ENCODE assay signal across 8 cellular contexts in the genomic region with DNA sequence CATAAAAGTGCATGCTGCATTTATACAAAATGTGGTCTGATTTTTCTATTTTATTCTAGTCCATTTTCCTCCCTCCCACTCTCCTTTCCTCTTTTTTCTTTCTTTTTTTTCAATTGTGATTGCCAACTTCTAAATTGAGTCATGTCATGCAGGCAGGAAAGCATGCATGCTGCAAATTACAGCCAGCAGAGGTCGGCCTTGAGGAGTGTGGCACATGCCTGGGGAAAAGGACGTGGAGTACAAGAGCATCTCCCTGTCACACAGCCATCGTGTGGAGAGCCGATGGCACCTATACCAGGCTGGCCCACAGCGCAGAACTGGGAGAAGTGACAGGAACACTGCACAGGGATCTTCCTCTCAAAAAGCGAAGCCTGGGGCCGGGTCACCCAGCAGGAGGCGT. TPM values are rescaled to one million over a fixed set of nuclear protein-coding genes. Genes with fewer than 3 reads are reported as not detected.
A peak's percentile ranks its signal among the peaks of the same experiment; 100 is the strongest.
DNase-seq lines count a peak whose midpoint lies in the region; ATAC-seq and TF ChIP-seq lines count a peak whose summit lies in the region.

No MANE protein-coding gene starts in this region.

- H3K27me3 Mint-ChIP-seq in endodermal cell (ENCODE audit: insufficient read depth), result peaks cover 31% of the 10 kb centered on the region

- no peak overlapping the region for H3K9ac ChIP-seq in endodermal cell (ENCODE audit: extremely low read depth, low read length, poor library complexity, severe bottlenecking)

- no peak overlapping the region for H3K27ac ChIP-seq in endodermal cell (ENCODE audit: low read depth, low read length)
- peak overlapping the region; percentile 85 for H3K27ac ChIP-seq in thymus (ENCODE audit: low read depth)
- H3K27ac ChIP-seq in spleen, result no peak overlapping the region

- peaks cover 9% of the 10 kb centered on the region for H3K36me3 Mint-ChIP-seq in endodermal cell (ENCODE audit: low read depth)

- H3K9me3 ChIP-seq in endodermal cell (ENCODE audit: control insufficient read depth, low read length) (peaks cover 14% of the 10 kb centered on the region), thymus (ENCODE audit: control insufficient read depth) (peaks cover 7% of the 10 kb centered on the region), spleen (peaks cover 3 to 16% (median 13%) of the 10 kb centered on the region in 8 donors)

- WGBS in endodermal cell (ENCODE audit: insufficient coverage in 1 of 2, insufficient read length in 1 of 2), 2 experiments, result 73 to 82% methylated on average over 6 to 8 of the region's 8 CpGs
- WGBS in thymus, result 67% methylated on average over 8 of the region's 8 CpGs
- 72 to 81% (median 76%) methylated on average over 8 of the region's 8 CpGs for WGBS in spleen, 5 donors

- H3K36me3 ChIP-seq in endodermal cell (ENCODE audit: control insufficient read depth, insufficient read depth, low read length) (peaks cover 6% of the 10 kb centered on the region), thymus (ENCODE audit: control insufficient read depth, insufficient read depth) (peaks cover 12% of the 10 kb centered on the region), spleen (no peaks in the 10 kb centered on the region)

- H3K4me3 ChIP-seq in endodermal cell (ENCODE audit: low read length) (no peak overlapping the region), thymus (ENCODE audit: low read length) (no peak overlapping the region), spleen (no peak overlapping the region)

- H3K4me1 ChIP-seq in endodermal cell (ENCODE audit: control insufficient read depth, insufficient read depth, low read length), result no peaks in the 10 kb centered on the region
- peaks cover 19% of the 10 kb centered on the region for H3K4me1 ChIP-seq in thymus (ENCODE audit: control insufficient read depth, insufficient read depth, low read length)
- H3K4me1 ChIP-seq in spleen, result peaks cover 0 to 11% (median 0%) of the 10 kb centered on the region in 6 donors

- ATAC-seq in HG02798 (IDR thresholded peaks at IDR 0.05; ENCODE audit: poor library complexity, unreplicated experiment), result no peak

- intact Hi-C loops in spleen (cut with DNase I; ENCODE audit: low total_unique reads), result no loop called here

- no peaks in the 10 kb centered on the region for H3K4me1 Mint-ChIP-seq in endodermal cell

- H3K27ac Mint-ChIP-seq in endodermal cell, result no peak overlapping the region

- peak; percentile 74 for TF ChIP-seq CTCF in endodermal cell (conservative IDR thresholded peaks at IDR 0.05)
- TF ChIP-seq CTCF in spleen (IDR thresholded peaks at IDR 0.05 in 8 of 11, conservative IDR thresholded peaks at IDR 0.05 in 3 of 11), result no peak

- H3K9me3 Mint-ChIP-seq in endodermal cell, result peaks cover 8% of the 10 kb centered on the region

- DNase-seq in activated T-cell treated with anti-CD3 and anti-CD28 coated beads for 24 hours (ENCODE audit: low read depth) (peak; percentile 17), RPMI8226 (peak; percentile 39), endodermal cell (peak; percentile 85), dedifferentiated amniotic fluid mesenchymal stem cell (ENCODE audit: extremely low spot score) (no peak), spleen (no peak)
- DNase-seq in activated T-cell treated with anti-CD3 and anti-CD28 coated beads, Interleukin-2, amount 50 U/mL, for 1 hour, result no peak

- no peaks in the 10 kb centered on the region for H3K27me3 ChIP-seq in endodermal cell (ENCODE audit: control insufficient read depth, insufficient read depth, low read length, poor library complexity, severe bottlenecking)
- no peaks in the 10 kb centered on the region for H3K27me3 ChIP-seq in thymus (ENCODE audit: control insufficient read depth, insufficient read depth)
- H3K27me3 ChIP-seq in spleen (replicated peaks in 1 of 7), result peaks cover 0 to 3% (median 0%) of the 10 kb centered on the region in 7 donors

- no peak for TF ChIP-seq POLR2A in spleen (IDR thresholded peaks at IDR 0.05)

- H3K4me3 Mint-ChIP-seq in endodermal cell, result no peak overlapping the region

RNA-seq across cellular contexts. Expression of a gene that starts 17.8 kb away (rescaled TPM):
- total RNA-seq in endodermal cell (under 1 TPM; 0.11 TPM), spleen (under 1 TPM in 5 of 7 donors, not detected in 2; 0.06 to 0.19 (median 0.07) TPM)
- polyA plus RNA-seq in endodermal cell (2013, experiment 1 of 2), result not detected
- not detected for polyA plus RNA-seq in endodermal cell (2013, experiment 2 of 2)
- polyA plus RNA-seq in thymus (0.09 TPM), spleen (under 1 TPM in 2 of 3 donors, not detected in 1; 0.02 to 0.03 TPM)

RNA-seq across cellular contexts. Expression of a gene that starts 57.0 kb away (rescaled TPM):
- total RNA-seq in endodermal cell, result 100 to 1,000 TPM; 140 to 141 TPM
- polyA plus RNA-seq in endodermal cell (2013, experiment 1 of 2), result 90.8 TPM
- polyA plus RNA-seq in endodermal cell (2013, experiment 2 of 2), result 85.7 TPM
- 19.5 TPM for polyA plus RNA-seq in thymus
- total RNA-seq in spleen, result 10 to 100 TPM; 10.4 to 17.9 (median 13.1) TPM
- 10 to 100 TPM in 2 of 3 donors, 1 to 10 TPM in 1; 4.9 to 12.6 (median 10.2) TPM for polyA plus RNA-seq in spleen

Comparison
In these comparisons a context has a peak if more than half of its experiments do, and no peak if none do; other contexts are left out.
1. DNase-seq: peak in activated T-cell treated with anti-CD3 and anti-CD28 coated beads for 24 hours (single experiment), RPMI8226 (single experiment) and endodermal cell (single experiment); none in activated T-cell treated with anti-CD3 and anti-CD28 coated beads, Interleukin-2, amount 50 U/mL, for 1 hour (single experiment), dedifferentiated amniotic fluid mesenchymal stem cell (single experiment) and spleen (single experiment).
2. RNA of a gene that starts 57.0 kb away (total RNA-seq): 140 to 141 TPM in endodermal cell; 10.4 to 17.9 TPM in spleen; every median in the first group is over 4 times any median in the second.